13 cellular contexts compared by ENCODE assay signal in the genomic region with DNA sequence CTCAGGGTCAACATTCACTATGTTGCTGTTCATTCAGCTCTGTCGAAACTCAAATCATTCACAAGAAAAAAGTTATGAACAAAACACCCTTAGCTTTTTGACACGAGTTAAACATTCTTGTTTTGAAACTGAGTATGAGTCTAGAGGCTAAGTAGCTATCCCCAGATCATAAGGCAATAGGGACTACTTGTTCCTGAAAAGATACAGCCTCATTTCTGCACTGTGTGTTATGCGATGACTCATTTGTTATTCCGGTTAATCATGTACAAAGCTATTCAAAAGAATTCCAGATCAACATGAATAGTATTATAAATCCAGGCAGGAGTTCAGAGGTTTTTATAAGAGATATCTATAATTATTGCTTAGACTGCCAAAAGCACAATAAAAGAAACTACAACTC.
DNase-seq lines count a peak whose midpoint lies in the region; ATAC-seq and TF ChIP-seq lines count a peak whose summit lies in the region.
"Had no signal": no experiment of that assay in that cellular context is flagged by ENCODE, and none has a peak within 500 bp of the region (broad histone marks: within the 10 kb centered on the region; RNA-seq: fewer than 3 reads in every experiment).

No MANE protein-coding gene starts in this region.

- H3K4me3 ChIP-seq in cardiac fibroblast (replicated peaks in 1 of 2; ENCODE audit: low read depth in 2 of 2, low read length in 2 of 2) (no peak overlapping the region), endodermal cell (ENCODE audit: low read length) (no peak overlapping the region)

- WGBS in endodermal cell (ENCODE audit: insufficient coverage in 1 of 2, insufficient read length in 1 of 2), 2 experiments: 90 to 100% methylated on average over 1 to 4 of the region's 4 CpGs

- H3K4me1 Mint-ChIP-seq in endodermal cell (no peaks in the 10 kb centered on the region), progenitor cell of endocrine pancreas (ENCODE audit: low read depth) (peaks cover 7% of the 10 kb centered on the region)

- no peak for TF ChIP-seq CTCF in cardiac fibroblast (IDR thresholded peaks at IDR 0.05; ENCODE audit: low read depth, low read length)
- no peak for TF ChIP-seq CTCF in endodermal cell (conservative IDR thresholded peaks at IDR 0.05)
- no peak for TF ChIP-seq CTCF in progenitor cell of endocrine pancreas (IDR thresholded peaks at IDR 0.05; ENCODE audit: unreplicated experiment)

- no peaks in the 10 kb centered on the region for H3K9me3 Mint-ChIP-seq in endodermal cell
- H3K9me3 Mint-ChIP-seq in progenitor cell of endocrine pancreas (ENCODE audit: low read depth): peaks cover 7% of the 10 kb centered on the region

- intact Hi-C loops in left ventricle myocardium superior (cut with micrococcal nuclease) (no loop called here), left colon (cut with DNase I, micrococcal nuclease) (no loop called here)

- H3K27me3 ChIP-seq in endodermal cell (ENCODE audit: control insufficient read depth, insufficient read depth, low read length, poor library complexity, severe bottlenecking): no peaks in the 10 kb centered on the region

- no peaks in the 10 kb centered on the region for H3K36me3 ChIP-seq in endodermal cell (ENCODE audit: control insufficient read depth, insufficient read depth, low read length)

- H3K4me1 ChIP-seq in endodermal cell (ENCODE audit: control insufficient read depth, insufficient read depth, low read length): no peaks in the 10 kb centered on the region

- no peak overlapping the region for H3K9ac ChIP-seq in endodermal cell (ENCODE audit: extremely low read depth, low read length, poor library complexity, severe bottlenecking)

- no peak overlapping the region for H3K27ac ChIP-seq in endodermal cell (ENCODE audit: low read depth, low read length)

- no peaks in the 10 kb centered on the region for H3K27me3 Mint-ChIP-seq in endodermal cell (ENCODE audit: insufficient read depth)
- H3K27me3 Mint-ChIP-seq in progenitor cell of endocrine pancreas: no peaks in the 10 kb centered on the region
- H3K27me3 Mint-ChIP-seq: natural killer cell treated with Interleukin-12 subunit alpha and Interleukin-12 subunit beta and Interleukin-15 and Interleukin-18, amount 100 ng/mL, for 72 hours had no signal

- H3K36me3 Mint-ChIP-seq in endodermal cell (ENCODE audit: low read depth) (no peaks in the 10 kb centered on the region), progenitor cell of endocrine pancreas (ENCODE audit: insufficient read depth) (no peaks in the 10 kb centered on the region)
- H3K36me3 Mint-ChIP-seq: natural killer cell treated with Interleukin-12 subunit alpha and Interleukin-12 subunit beta and Interleukin-15 and Interleukin-18, amount 100 ng/mL, for 72 hours had no signal

- H3K9me3 ChIP-seq in endodermal cell (ENCODE audit: control insufficient read depth, low read length): no peaks in the 10 kb centered on the region

- H3K4me3 Mint-ChIP-seq in endodermal cell (no peak overlapping the region), progenitor cell of endocrine pancreas (ENCODE audit: low read depth) (no peak overlapping the region)
- H3K4me3 Mint-ChIP-seq: activated T-helper 1 cell treated with anti-CD3 and anti-CD28 coated beads, Interleukin-12 subunit alpha, Interleukin-12 subunit beta, Interleukin-2, Interleukin-4 antibody, amounts not matched to agents 30 ng/mL and 10 ng/mL and 1 ng/mL, durations not matched to agents 14 hours and 24 hours and 36 hours; natural killer cell treated with Interleukin-12 subunit alpha and Interleukin-12 subunit beta and Interleukin-15 and Interleukin-18, amount 100 ng/mL, for 72 hours had no signal

- ATAC-seq in left ventricle myocardium superior (peak; percentile 99), GM18511 (IDR thresholded peaks at IDR 0.05; ENCODE audit: unreplicated experiment) (no peak), left colon (no peak)
- ATAC-seq: natural killer cell treated with Interleukin-12 subunit alpha and Interleukin-12 subunit beta and Interleukin-15 and Interleukin-18, amount 100 ng/mL, for 72 hours had no signal

- DNase-seq in HT1080 (ENCODE audit: low read depth) (peak; percentile 76), cardiac fibroblast (ENCODE audit: low read depth in 2 of 2) (peak; percentile 94 to 95), left ventricle myocardium superior (no peak), stromal cell of bone marrow (ENCODE audit: low read depth) (peak; percentile 78), left colon (no peak), endodermal cell (no peak), progenitor cell of endocrine pancreas (ENCODE audit: low spot score, unreplicated experiment) (no peak)
- DNase-seq: cortex of kidney, NCI-H1048, NCI-H69 had no signal

- H3K27ac Mint-ChIP-seq in endodermal cell (no peak overlapping the region), progenitor cell of endocrine pancreas (no peak overlapping the region)
- H3K27ac Mint-ChIP-seq: activated T-helper 1 cell treated with anti-CD3 and anti-CD28 coated beads, Interleukin-12 subunit alpha, Interleukin-12 subunit beta, Interleukin-2, Interleukin-4 antibody, amounts not matched to agents 30 ng/mL and 10 ng/mL and 1 ng/mL, durations not matched to agents 14 hours and 24 hours and 36 hours; natural killer cell treated with Interleukin-12 subunit alpha and Interleukin-12 subunit beta and Interleukin-15 and Interleukin-18, amount 100 ng/mL, for 72 hours had no signal

Comparison
In these comparisons a context has a peak if more than half of its experiments do, and no peak if none do; other contexts are left out.
1. DNase-seq: peak in HT1080 (single experiment), cardiac fibroblast (2 of 2) and stromal cell of bone marrow (single experiment); none in left ventricle myocardium superior (single experiment), left colon (0 of 2), endodermal cell (single experiment) and progenitor cell of endocrine pancreas (single experiment).